In the genomic region with DNA sequence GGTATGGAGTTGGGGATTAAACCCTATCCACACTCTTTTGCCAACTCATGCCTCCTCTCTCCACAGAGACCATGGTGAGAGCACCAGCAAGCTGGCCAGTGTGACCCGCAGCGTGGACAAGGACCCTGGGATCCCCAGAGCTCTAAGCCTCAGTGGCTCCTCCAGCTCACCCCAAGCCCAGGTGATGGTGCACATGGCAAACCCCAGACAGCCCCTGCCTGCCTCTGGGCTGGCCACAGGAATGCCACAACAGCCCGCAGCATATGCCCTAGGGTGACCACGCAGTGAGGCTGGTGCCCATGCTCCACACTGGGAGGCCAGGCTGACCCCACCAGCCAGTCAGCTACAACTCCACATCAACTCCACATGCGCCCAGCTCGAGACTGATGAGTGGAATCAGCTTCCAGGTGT, we compare ENCODE assay signal across 23 cellular contexts. TPM values are rescaled to one million over a fixed set of nuclear protein-coding genes. Genes with fewer than 3 reads are reported as not detected.
A peak's percentile ranks its signal among the peaks of the same experiment; 100 is the strongest.
DNase-seq lines count a peak whose midpoint lies in the region; ATAC-seq, FAIRE-seq and TF ChIP-seq lines count a peak whose summit lies in the region.
"Had no signal": no experiment of that assay in that cellular context is flagged by ENCODE, and none has a peak within 500 bp of the region (broad histone marks: within the 10 kb centered on the region; RNA-seq: fewer than 3 reads in every experiment).

No MANE protein-coding gene starts in this region.

- 94 to 97% methylated on average over 6 of the region's 6 CpGs for WGBS in testis, 2 donors

- H3K36me3 ChIP-seq in Loucy (ENCODE audit: insufficient read depth, low read length) (no peaks in the 10 kb centered on the region), kidney (ENCODE audit: control insufficient read depth in 1 of 2, insufficient read depth in 2 of 2, low read length in 2 of 2) (no peaks in the 10 kb centered on the region), testis (ENCODE audit: low read depth, missing control alignments) (no peaks in the 10 kb centered on the region), osteoblast (ENCODE audit: insufficient read depth, low read length) (no peaks in the 10 kb centered on the region)
- H3K36me3 ChIP-seq: left ventricle myocardium inferior had no signal

- H3K9me2 ChIP-seq in Loucy (replicated peaks; ENCODE audit: low read depth, low read length) = no peaks in the 10 kb centered on the region

- H3K27me3 ChIP-seq in Loucy (ENCODE audit: insufficient read depth, low read length, poor library complexity, severe bottlenecking) (no peaks in the 10 kb centered on the region), testis (no peaks in the 10 kb centered on the region), osteoblast (ENCODE audit: insufficient read depth, low read length) (no peaks in the 10 kb centered on the region)

- H3K9me3 ChIP-seq in Loucy (ENCODE audit: insufficient read depth, low read depth, low read length) (no peaks in the 10 kb centered on the region), kidney (ENCODE audit: control insufficient read depth in 1 of 2, low read length in 2 of 2) (no peaks in the 10 kb centered on the region), testis (no peaks in the 10 kb centered on the region), osteoblast (ENCODE audit: low read depth, low read length) (peaks cover 2% of the 10 kb centered on the region)

- H3K9ac ChIP-seq in Loucy (ENCODE audit: low read depth, low read length, poor library complexity, severe bottlenecking) (peak overlapping the region; percentile 70), kidney (ENCODE audit: low read length in 2 of 2) (no peak overlapping the region)

- peak; percentile 46 for DNase-seq in activated effector memory CD4-positive, alpha-beta T cell treated with anti-CD3 and anti-CD28 coated beads, Interleukin-2, amount 50 U/mL, for 16 hours
- no peak for DNase-seq in activated effector memory CD4-positive, alpha-beta T cell treated with Interleukin-2 at 50 U/mL for 16 hours
- DNase-seq in kidney (peak; percentile 60), testis (peak; percentile 13), osteoblast (ENCODE audit: insufficient read length, low spot score, missing footprints) (no peak), cortex of kidney (lab: John Stamatoyannopoulos, UW) (no peak)
- DNase-seq: ACHN, activated gamma-delta T cell, C1 segment of cervical spinal cord, DMS153, GF-D8, glutamatergic neuron, left ventricle myocardium inferior, NCI-H1436, NCI-H69 had no signal

- H3K4me1 ChIP-seq in Loucy (ENCODE audit: insufficient read depth, low read length, poor library complexity, severe bottlenecking) = peaks cover 30% of the 10 kb centered on the region
- H3K4me1 ChIP-seq in kidney (ENCODE audit: control insufficient read depth in 1 of 2, insufficient read depth in 1 of 2, low read depth in 1 of 2, low read length in 2 of 2) = no peaks in the 10 kb centered on the region
- H3K4me1 ChIP-seq in testis = no peaks in the 10 kb centered on the region
- peaks cover 15% of the 10 kb centered on the region for H3K4me1 ChIP-seq in osteoblast (ENCODE audit: insufficient read depth, low read length)
- H3K4me1 ChIP-seq: left ventricle myocardium inferior had no signal

- H3K4me2 ChIP-seq in Loucy (ENCODE audit: low read depth, low read length, poor library complexity, severe bottlenecking) (no peak overlapping the region), osteoblast (ENCODE audit: insufficient read depth, low read length) (no peak overlapping the region)

- H3K4me3 ChIP-seq in Loucy (ENCODE audit: low read length, poor library complexity, severe bottlenecking) = no peak overlapping the region
- H3K4me3 ChIP-seq in kidney (ENCODE audit: low read length in 2 of 2) = no peak overlapping the region
- H3K4me3 ChIP-seq in testis = no peak overlapping the region
- no peak overlapping the region for H3K4me3 ChIP-seq in osteoblast (ENCODE audit: insufficient read depth, low read length)
- H3K4me3 ChIP-seq: GM12878, left ventricle myocardium inferior had no signal

- H3K79me2 ChIP-seq in Loucy (ENCODE audit: insufficient read depth, low read length) = no peaks in the 10 kb centered on the region
- no peaks in the 10 kb centered on the region for H3K79me2 ChIP-seq in osteoblast (ENCODE audit: insufficient read depth, low read length)

- no peaks in the 10 kb centered on the region for H3F3A ChIP-seq in Loucy (ENCODE audit: low read depth)

- no peak for ATAC-seq in HG02763 (IDR thresholded peaks at IDR 0.05; ENCODE audit: unreplicated experiment)
- ATAC-seq: GM12878, Right ventricle myocardium inferior had no signal

- H3K27ac ChIP-seq in kidney (ENCODE audit: low read depth in 2 of 2, low read length in 2 of 2) (no peak overlapping the region), testis (no peak overlapping the region), osteoblast (ENCODE audit: low read depth, low read length) (no peak overlapping the region)
- H3K27ac ChIP-seq: left ventricle myocardium inferior, VCaP had no signal

- no peak for TF ChIP-seq POLR2A in testis (IDR thresholded peaks at IDR 0.05)

- H4K20me1 ChIP-seq in Loucy (ENCODE audit: insufficient read depth, low read length, poor library complexity, severe bottlenecking) (no peaks in the 10 kb centered on the region), osteoblast (ENCODE audit: insufficient read depth, low read length) (no peaks in the 10 kb centered on the region)

- intact Hi-C loops in kidney (cut with DNase I) (no loop called here), testis (cut with DNase I; ENCODE audit: low total_unique reads) (no loop called here)

- TF ChIP-seq CTCF in Loucy (conservative IDR thresholded peaks at IDR 0.05; ENCODE audit: low read length) (no peak), kidney (IDR thresholded peaks at IDR 0.05; ENCODE audit: borderline replicate concordance, extremely low read depth, insufficient read depth) (no peak), testis (IDR thresholded peaks at IDR 0.05) (no peak), osteoblast (IDR thresholded peaks at IDR 0.05; ENCODE audit: extremely low read depth, low read depth, low read length) (no peak)

- FAIRE-seq in kidney (lab: Jason Lieb, UNC) = no peak
- FAIRE-seq: GM12878, H54, urothelium cell line had no signal

- H2AFZ ChIP-seq in Loucy (ENCODE audit: low read length) (no peak overlapping the region), osteoblast (ENCODE audit: low read length) (no peak overlapping the region)

RNA-seq across cellular contexts. Expression of gene CARD19, which starts 11.5 kb away (rescaled TPM):
- total RNA-seq in kidney = 44.5 TPM
- polyA plus RNA-seq in kidney (ENCODE audit: insufficient read depth, low read depth, low replicate concordance) = 49.3 TPM
- 100 to 1,000 TPM; 138 to 147 TPM for total RNA-seq in testis
- polyA plus RNA-seq in testis (ENCODE audit: insufficient read depth, low read depth, low replicate concordance) = 99.4 TPM
- 38.4 and 38.6 TPM in 2 replicates for total RNA-seq in osteoblast

RNA-seq across cellular contexts. Expression of gene SUSD3, which starts 26.0 kb away (rescaled TPM):
- total RNA-seq in kidney (12.2 TPM), testis (100 to 1,000 TPM; 282 to 537 TPM), osteoblast (0.36 and 0.88 TPM in 2 replicates)
- polyA plus RNA-seq in kidney (ENCODE audit: insufficient read depth, low read depth, low replicate concordance) (34.6 TPM), testis (ENCODE audit: insufficient read depth, low read depth, low replicate concordance) (172 TPM)
- total RNA-seq: MCF 10A had no signal

RNA-seq across cellular contexts. Expression of gene NINJ1, which starts 49.6 kb away (rescaled TPM):
- total RNA-seq in kidney (56.3 TPM), testis (100 to 1,000 TPM; 148 to 152 TPM), osteoblast (33.6 and 34.7 TPM in 2 replicates)
- polyA plus RNA-seq in kidney (ENCODE audit: insufficient read depth, low read depth, low replicate concordance) (149 TPM), testis (ENCODE audit: insufficient read depth, low read depth, low replicate concordance) (99.3 TPM)

Comparison
In these comparisons a context has a peak if more than half of its experiments do, and no peak if none do; other contexts are left out.
1. DNase-seq: peak in activated effector memory CD4-positive, alpha-beta T cell treated with anti-CD3 and anti-CD28 coated beads, Interleukin-2, amount 50 U/mL, for 16 hours (single experiment), kidney (single experiment) and testis (single experiment); none in activated effector memory CD4-positive, alpha-beta T cell treated with Interleukin-2 at 50 U/mL for 16 hours (single experiment), osteoblast (single experiment) and cortex of kidney (single experiment).
2. RNA of gene SUSD3, which starts 26.0 kb away (total RNA-seq): 282 to 537 TPM in testis; 12.2 TPM in kidney (single experiment) and 0.36 to 0.88 TPM in osteoblast; every median in the first group is over 10 times any median in the second.